Comparison of ENCODE assay signal across 19 cellular contexts in genomic region chr20:4571759-4572531, GRCh38.
"Had no signal": no experiment of that assay in that cellular context is flagged by ENCODE, and none has a peak within 500 bp of the region (broad histone marks: within the 10 kb centered on the region; RNA-seq: fewer than 3 reads in every experiment).

No MANE protein-coding gene starts in this region.

- H3K4me1 ChIP-seq: lower lobe of right lung, spleen, thyroid gland had no signal

- H3K36me3 Mint-ChIP-seq: activated CD8-positive, alpha-beta memory T cell treated with anti-CD3 and anti-CD28 coated beads, Interleukin-2, amount 10 ng/mL, durations not matched to agents 7 days and 5 days; natural killer cell had no signal

- H3K9me3 Mint-ChIP-seq: activated B cell treated with CpG ODN at 0.5 μM for 24 hours; activated CD4-positive, alpha-beta memory T cell treated with anti-CD3 and anti-CD28 coated beads, Interleukin-2, amount 10 ng/mL, durations not matched to agents 7 days and 5 days; activated naive CD4-positive, alpha-beta T cell treated with anti-CD3 and anti-CD28 coated beads for 36 hours; activated T-helper 2 cell treated with anti-CD3 and anti-CD28 coated beads, Interferon-gamma antibody, Interleukin-2, Interleukin-4, amounts not matched to agents 10 μg/mL and 5 μg/mL and 100 μg/mL, durations not matched to agents 14 hours and 24 hours and 36 hours; natural killer cell had no signal

- FAIRE-seq: frontal cortex had no signal

- H3K4me1 Mint-ChIP-seq: activated B cell treated with CpG ODN at 0.5 μM for 24 hours had no signal

- H3K36me3 ChIP-seq: lower lobe of right lung, ovary, sigmoid colon, spleen, thyroid gland had no signal

- H3K27ac Mint-ChIP-seq: activated B cell treated with CpG ODN at 0.5 μM for 24 hours; activated CD4-positive, alpha-beta memory T cell treated with anti-CD3 and anti-CD28 coated beads, Interleukin-2, amount 10 ng/mL, durations not matched to agents 7 days and 5 days; activated CD8-positive, alpha-beta memory T cell treated with anti-CD3 and anti-CD28 coated beads, Interleukin-2, amount 10 ng/mL, durations not matched to agents 7 days and 5 days; activated naive CD4-positive, alpha-beta T cell treated with anti-CD3 and anti-CD28 coated beads for 36 hours; activated T-helper 2 cell treated with anti-CD3 and anti-CD28 coated beads, Interferon-gamma antibody, Interleukin-2, Interleukin-4, amounts not matched to agents 10 μg/mL and 5 μg/mL and 100 μg/mL, durations not matched to agents 14 hours and 24 hours and 36 hours; natural killer cell had no signal

- DNase-seq: activated B cell treated with CpG ODN at 0.5 μM for 24 hours; activated CD4-positive, alpha-beta memory T cell treated with anti-CD3 and anti-CD28 coated beads, Interleukin-2, amount 10 ng/mL, durations not matched to agents 7 days and 5 days; activated CD4-positive, alpha-beta T cell treated with anti-CD3 and anti-CD28 coated beads for 48 hours; activated CD8-positive, alpha-beta memory T cell treated with anti-CD3 and anti-CD28 coated beads, Interleukin-2, amount 10 ng/mL, durations not matched to agents 7 days and 5 days; activated naive CD4-positive, alpha-beta T cell treated with anti-CD3 and anti-CD28 coated beads for 36 hours; cortex of kidney; hypothalamus; islet precursor cell; left colon; lower lobe of right lung; natural killer cell; ovary; sigmoid colon; spleen; stimulated activated naive CD4-positive, alpha-beta T cell; T-helper 9 cell; thyroid gland had no signal

- ATAC-seq: activated CD8-positive, alpha-beta memory T cell treated with anti-CD3 and anti-CD28 coated beads, Interleukin-2, amount 10 ng/mL, durations not matched to agents 7 days and 5 days; left colon; lower lobe of right lung; natural killer cell had no signal

- H3K27me3 ChIP-seq: ovary, sigmoid colon, thyroid gland had no signal

- H3K4me3 ChIP-seq: lower lobe of right lung, ovary, sigmoid colon, spleen, thyroid gland had no signal

- H3K9me3 ChIP-seq: lower lobe of right lung, ovary, sigmoid colon, spleen, thyroid gland had no signal

- H3K4me3 Mint-ChIP-seq: activated B cell treated with CpG ODN at 0.5 μM for 24 hours; activated CD4-positive, alpha-beta memory T cell treated with anti-CD3 and anti-CD28 coated beads, Interleukin-2, amount 10 ng/mL, durations not matched to agents 7 days and 5 days; activated CD8-positive, alpha-beta memory T cell treated with anti-CD3 and anti-CD28 coated beads, Interleukin-2, amount 10 ng/mL, durations not matched to agents 7 days and 5 days; activated naive CD4-positive, alpha-beta T cell treated with anti-CD3 and anti-CD28 coated beads for 36 hours; natural killer cell had no signal

- H3K27ac ChIP-seq: lower lobe of right lung, ovary, sigmoid colon, spleen, thyroid gland had no signal
